ENCODE assay signal across 12 cellular contexts in the genomic region with DNA sequence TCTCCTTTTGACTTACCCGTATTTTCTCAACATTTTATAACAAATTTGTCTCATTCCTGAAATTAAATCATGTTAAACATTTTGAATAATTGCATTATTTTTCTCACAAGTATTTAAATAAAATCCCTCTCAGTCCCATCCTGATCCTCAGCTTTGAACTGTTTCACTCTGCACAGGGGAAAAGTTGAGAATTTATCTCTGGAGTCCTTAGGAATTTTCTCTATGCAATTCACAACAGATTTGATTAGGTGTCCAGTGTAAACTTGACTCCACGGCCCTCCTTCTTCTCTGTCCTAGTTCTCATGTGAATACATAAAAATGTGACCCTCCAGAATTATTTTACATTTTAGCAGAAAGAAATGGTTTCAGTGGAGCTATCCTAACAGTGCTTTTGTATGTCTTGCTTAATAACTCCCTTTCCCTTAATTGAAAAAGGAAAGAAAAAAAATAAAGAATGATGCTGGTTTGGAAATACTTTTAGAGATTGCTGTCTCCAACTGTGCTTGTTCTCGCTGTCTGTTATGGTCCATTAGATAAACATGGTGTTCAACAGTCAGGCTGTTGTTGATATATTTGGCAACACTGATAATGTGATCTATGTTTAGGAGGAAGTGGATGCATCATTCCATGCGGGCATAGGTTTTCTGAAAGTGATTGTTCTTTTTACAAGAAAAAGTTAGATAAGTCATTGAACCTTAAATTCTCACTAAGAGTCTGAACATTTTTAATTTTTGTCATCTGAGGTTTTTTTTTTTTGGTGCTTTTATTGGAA.
DNase-seq lines count a peak whose midpoint lies in the region; ATAC-seq, FAIRE-seq and TF ChIP-seq lines count a peak whose summit lies in the region.
"Had no signal": no experiment of that assay in that cellular context is flagged by ENCODE, and none has a peak within 500 bp of the region (broad histone marks: within the 10 kb centered on the region; RNA-seq: fewer than 3 reads in every experiment).

No MANE protein-coding gene starts in this region.

- H3K4me1 ChIP-seq in endothelial cell of umbilical vein (ENCODE audit: control insufficient read depth, extremely low read depth, insufficient read depth, low read length) (peaks cover 12% of the 10 kb centered on the region), mesendoderm (ENCODE audit: control insufficient read depth, low read depth, low read length) (no peaks in the 10 kb centered on the region), BE2C (no peaks in the 10 kb centered on the region)

- no peak for TF ChIP-seq CTCF in endothelial cell of umbilical vein (IDR thresholded peaks at IDR 0.05; ENCODE audit: extremely low read depth in 1 of 2, insufficient read depth in 1 of 2, low read depth in 1 of 2, low read length in 2 of 2)
- TF ChIP-seq CTCF in BE2C (IDR thresholded peaks at IDR 0.05; ENCODE audit: low read depth, low read length): no peak

- H4K5ac ChIP-seq in mesendoderm (ENCODE audit: low read length): no peak overlapping the region

- H2BK120ac ChIP-seq in mesendoderm (ENCODE audit: low read depth, low read length): no peak overlapping the region

- peak overlapping the region; percentile 16 for H2AFZ ChIP-seq in endothelial cell of umbilical vein (ENCODE audit: low read depth, low read length)

- no peak overlapping the region for H3K18ac ChIP-seq in mesendoderm (ENCODE audit: low read length)

- BruUV-seq in endothelial cell of umbilical vein (replicated peaks; lab: Mats Ljungman, UMichigan): TSS peak; percentile 77

- no peak overlapping the region for H3K56ac ChIP-seq in mesendoderm (ENCODE audit: low read length)

- H4K20me1 ChIP-seq in endothelial cell of umbilical vein (replicated peaks; ENCODE audit: control insufficient read depth, extremely low read depth, insufficient read depth, low read length): no peaks in the 10 kb centered on the region

- H3K79me2 ChIP-seq in endothelial cell of umbilical vein (ENCODE audit: control insufficient read depth, insufficient read depth, low read length) (no peaks in the 10 kb centered on the region), mesendoderm (ENCODE audit: control insufficient read depth, insufficient read depth, low read length) (no peaks in the 10 kb centered on the region)

- H3K4me3 ChIP-seq in endothelial cell of umbilical vein (replicated peaks in 1 of 3; ENCODE audit: insufficient read depth in 1 of 3, low read depth in 1 of 3, low read length in 3 of 3): no peak overlapping the region
- H3K4me3 ChIP-seq in mesendoderm (ENCODE audit: low read length): no peak overlapping the region
- no peak overlapping the region for H3K4me3 ChIP-seq in BE2C (ENCODE audit: low read depth, low read length)

- intact Hi-C loops in endothelial cell of umbilical vein (cut with micrococcal nuclease): loop anchor here (1.0 to 10.0 kb wide), 7 partner anchors 30 to 881 kb away; no protein-coding TSS in a partner anchor

- H3K9ac ChIP-seq in endothelial cell of umbilical vein (replicated peaks; ENCODE audit: extremely low read depth, insufficient read depth, low read length) (no peak overlapping the region), mesendoderm (ENCODE audit: low read length) (no peak overlapping the region)

- DNase-seq in AG20443 (ENCODE audit: low spot score): peak; percentile 23
- peak; percentile 60 for DNase-seq in NCI-H226
- DNase-seq in endothelial cell of umbilical vein (ENCODE audit: low read depth, low spot score): peak; percentile 90
- DNase-seq in mesendoderm: no peak
- no peak for DNase-seq in BE2C
- DNase-seq in activated gamma-delta T cell (lab: John Stamatoyannopoulos, UW): no peak
- DNase-seq: activated CD4-positive, alpha-beta T cell treated with anti-CD3 and anti-CD28 coated beads, Interleukin-2, amount 10 ng/mL, durations not matched to agents 24 days and 14 days; central memory CD4-positive, alpha-beta T cell; NCI-H524 had no signal

- FAIRE-seq in endothelial cell of umbilical vein (lab: Jason Lieb, UNC): peak; percentile 76
- FAIRE-seq: GM19239 had no signal

- peak overlapping the region; percentile 20 for H3K4me2 ChIP-seq in endothelial cell of umbilical vein (ENCODE audit: insufficient read depth, low read length)
- no peak overlapping the region for H3K4me2 ChIP-seq in mesendoderm (ENCODE audit: low read length)

- no peaks in the 10 kb centered on the region for H3K9me3 ChIP-seq in endothelial cell of umbilical vein (replicated peaks; ENCODE audit: control insufficient read depth, insufficient read depth, low read length)
- no peaks in the 10 kb centered on the region for H3K9me3 ChIP-seq in BE2C

- POLR2A ChIA-PET in endothelial cell of umbilical vein (lab: Charles Lee): interaction anchor here (1.2 kb wide), 1 partner anchor 598 kb away, joined by 3 read pairs; no protein-coding TSS in a partner anchor

- CTCF ChIA-PET in endothelial cell of umbilical vein (lab: Charles Lee): no interaction called here

- ATAC-seq in HG03280 (IDR thresholded peaks at IDR 0.05; ENCODE audit: unreplicated experiment) (no peak), HG02588 (IDR thresholded peaks at IDR 0.05; ENCODE audit: unreplicated experiment) (no peak)

- H3K79me1 ChIP-seq in mesendoderm (ENCODE audit: low read length): no peaks in the 10 kb centered on the region

- no peak overlapping the region for H3K23ac ChIP-seq in mesendoderm (ENCODE audit: low read length)

- TF ChIP-seq POLR2A in endothelial cell of umbilical vein (IDR thresholded peaks at IDR 0.05; ENCODE audit: low read depth, low read length): no peak

- H3K9me1 ChIP-seq in endothelial cell of umbilical vein (replicated peaks; ENCODE audit: control insufficient read depth, extremely low read depth, insufficient read depth, low read length): no peaks in the 10 kb centered on the region

- H3K27ac ChIP-seq in endothelial cell of umbilical vein (ENCODE audit: insufficient read depth, low read depth, low read length) (peak overlapping the region; percentile 49), mesendoderm (ENCODE audit: low read depth, low read length) (no peak overlapping the region)

- no peak overlapping the region for H3K4ac ChIP-seq in mesendoderm (ENCODE audit: low read depth, low read length)

- H2AK5ac ChIP-seq in mesendoderm (ENCODE audit: low read length): no peak overlapping the region

- dilution Hi-C loops in endothelial cell of umbilical vein (cut with MboI; ENCODE audit: extremely low pct_ligation_motif_present, low sequenced_read_pairs): no loop called here

- no peak overlapping the region for H4K8ac ChIP-seq in mesendoderm (ENCODE audit: low read depth, low read length)

- H2BK15ac ChIP-seq in mesendoderm (replicated peaks; ENCODE audit: low read depth): peak overlapping the region; percentile 99

- no peaks in the 10 kb centered on the region for H3K36me3 ChIP-seq in endothelial cell of umbilical vein (ENCODE audit: control insufficient read depth in 2 of 2, extremely low read depth in 1 of 2, insufficient read depth in 2 of 2, low read length in 2 of 2)
- no peaks in the 10 kb centered on the region for H3K36me3 ChIP-seq in mesendoderm (ENCODE audit: control insufficient read depth, insufficient read depth, low read length)
- no peaks in the 10 kb centered on the region for H3K36me3 ChIP-seq in BE2C

- WGBS in mesendoderm (ENCODE audit: extremely low coverage, insufficient coverage, low lambda C conversion rate): no CpG with 5 or more reads among the region's 4 CpGs

- no peak overlapping the region for H2BK5ac ChIP-seq in mesendoderm (ENCODE audit: low read length)

- H3K27me3 ChIP-seq in endothelial cell of umbilical vein (ENCODE audit: control insufficient read depth in 2 of 2, insufficient read depth in 2 of 2, low read length in 2 of 2) (no peaks in the 10 kb centered on the region), mesendoderm (ENCODE audit: insufficient read depth, low read length, poor library complexity) (no peaks in the 10 kb centered on the region), BE2C (no peaks in the 10 kb centered on the region)

TF ChIP-seq in endothelial cell of umbilical vein, 7 proteins besides CTCF, POLR2A, EP300 and RAD21:
- TF ChIP-seq MYC (IDR thresholded peaks at IDR 0.05; ENCODE audit: low read depth, low read length) (no peak), JUN (IDR thresholded peaks at IDR 0.05; ENCODE audit: borderline replicate concordance, insufficient read depth, insufficient read length, low read depth) (peak; percentile 70), EZH2 (IDR thresholded peaks at IDR 0.05; ENCODE audit: borderline replicate concordance, low read depth, low read length, severe bottlenecking) (no peak), POLR2AphosphoS5 (IDR thresholded peaks at IDR 0.05; ENCODE audit: insufficient read depth, low read depth, low read length) (peak; percentile 61), GATA2 (IDR thresholded peaks at IDR 0.05; ENCODE audit: insufficient read depth, insufficient read length, low read depth, low read length) (peak; percentile 75), FOS (IDR thresholded peaks at IDR 0.05; ENCODE audit: borderline replicate concordance, insufficient read depth, low read length) (peak; percentile 85)
- TF ChIP-seq, protein P1, sequence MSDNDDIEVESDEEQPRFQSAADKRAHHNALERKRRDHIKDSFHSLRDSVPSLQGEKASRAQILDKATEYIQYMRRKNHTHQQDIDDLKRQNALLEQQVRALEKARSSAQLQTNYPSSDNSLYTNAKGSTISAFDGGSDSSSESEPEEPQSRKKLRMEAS (IDR thresholded peaks at IDR 0.05; ENCODE audit: insufficient read depth, insufficient read length): no peak

Comparison
In these comparisons a context has a peak if more than half of its experiments do, and no peak if none do; other contexts are left out.
1. DNase-seq: peak in AG20443 (single experiment), NCI-H226 (single experiment) and endothelial cell of umbilical vein (single experiment); none in mesendoderm (single experiment), BE2C (single experiment) and activated gamma-delta T cell (single experiment).